Comparison of ENCODE assay signal across 8 cellular contexts in the genomic region with DNA sequence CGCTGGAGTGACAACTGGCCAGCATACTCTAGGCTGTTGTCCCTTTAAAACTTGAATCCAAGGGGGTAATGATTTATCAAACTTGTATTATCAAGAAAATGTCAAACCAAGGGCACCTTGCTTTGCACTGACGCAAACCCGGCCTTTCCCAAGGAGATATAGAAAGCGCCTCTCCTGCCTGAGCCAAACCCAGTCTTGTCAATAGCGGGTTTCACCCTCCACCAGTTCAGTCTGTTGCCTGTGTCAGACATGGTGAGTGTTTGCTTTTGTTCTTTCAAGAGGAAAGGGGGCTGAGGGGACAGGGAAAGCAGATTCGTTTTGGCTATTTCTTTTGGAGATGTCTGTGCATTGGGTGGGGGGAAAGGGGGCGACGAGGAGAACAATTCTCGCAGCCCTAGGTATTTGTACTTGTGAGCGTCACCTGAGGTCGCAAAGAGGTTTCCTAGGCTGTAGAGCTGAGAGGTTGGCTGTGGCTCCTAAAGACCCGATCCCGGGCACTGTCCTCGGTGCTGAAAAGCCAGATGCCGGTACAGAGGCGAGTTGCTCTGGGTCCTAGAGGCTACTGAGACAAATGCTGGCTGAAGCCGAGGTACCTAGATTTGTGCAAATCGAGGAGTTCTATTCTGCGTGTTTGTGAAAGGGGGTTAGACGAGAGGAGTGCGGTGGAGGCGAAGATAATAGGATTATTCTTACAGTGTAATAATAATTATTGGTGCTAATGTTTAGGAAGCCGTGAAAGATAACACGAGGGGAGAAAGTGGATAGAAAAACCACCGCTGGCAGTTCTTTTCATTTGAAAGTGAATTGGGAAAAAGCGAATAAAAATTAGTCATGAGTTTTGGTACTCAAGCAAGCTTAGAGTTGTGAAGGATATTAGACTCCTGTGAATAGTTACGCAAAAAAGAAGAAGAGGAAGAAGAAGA. TPM values are rescaled to one million over a fixed set of nuclear protein-coding genes. Genes with fewer than 3 reads are reported as not detected.
A peak's percentile ranks its signal among the peaks of the same experiment; 100 is the strongest.
DNase-seq lines count a peak whose midpoint lies in the region; ATAC-seq and TF ChIP-seq lines count a peak whose summit lies in the region.

A gene (plus strand): TSS at position 185 of the 923 bp plus-strand sequence. CDS start 65 bp downstream, at position 250.

- 18% methylated on average over 27 of the region's 27 CpGs for WGBS in smooth muscle cell (ENCODE audit: low lambda C conversion rate)

- no peaks in the 10 kb centered on the region for H3K9me3 ChIP-seq in BE2C
- no peaks in the 10 kb centered on the region for H3K9me3 ChIP-seq in smooth muscle cell (replicated peaks; ENCODE audit: low read depth)

- no peak within 1 kb of the TSS for H3K9ac ChIP-seq in smooth muscle cell (ENCODE audit: low read depth)

- TF ChIP-seq POLR2A in NB4 (IDR thresholded peaks at IDR 0.05; ENCODE audit: extremely low read depth, insufficient read length) = no peak

- H3K27ac ChIP-seq in smooth muscle cell (ENCODE audit: low read depth) = no peak within 1 kb of the TSS

- H3K4me3 ChIP-seq in NB4 (ENCODE audit: low read depth, low read length) (no peak within 1 kb of the TSS), BE2C (ENCODE audit: low read depth, low read length) (no peak within 1 kb of the TSS), smooth muscle cell (no peak within 1 kb of the TSS)

- H2AFZ ChIP-seq in smooth muscle cell (ENCODE audit: low read depth) = no peak within 1 kb of the TSS

- peak; percentile 75 for DNase-seq in GM20000 (ENCODE audit: low spot score)
- DNase-seq in NB4 (ENCODE audit: low read depth) = peak; percentile 49
- peak; percentile 88 for DNase-seq in ecto neural progenitor cell (ENCODE audit: low spot score)
- DNase-seq in retina = peak; percentile 74
- no peak for DNase-seq in NCI-H526 (lab: John Stamatoyannopoulos, UW)
- DNase-seq in BE2C = no peak
- no peak for DNase-seq in smooth muscle cell (lab: John Stamatoyannopoulos, UW; ENCODE audit: unreplicated experiment)

- no peak within 1 kb of the TSS for H3K4me2 ChIP-seq in smooth muscle cell

- no peak for ATAC-seq in HG02885 (IDR thresholded peaks at IDR 0.05; ENCODE audit: poor library complexity, unreplicated experiment)

- H3K4me1 ChIP-seq in BE2C = no peaks in the 10 kb centered on the region; the same call in 1 of the 2 replicates
- H3K4me1 ChIP-seq in smooth muscle cell (ENCODE audit: low read depth) = peaks cover 9% of the 10 kb centered on the region

- H3K27me3 ChIP-seq in BE2C (no peaks in the 10 kb centered on the region), smooth muscle cell (ENCODE audit: low read depth) (peaks cover 96% of the 10 kb centered on the region)

- no peaks in the 10 kb centered on the region for H3K79me2 ChIP-seq in smooth muscle cell (ENCODE audit: low read depth)

- H3K36me3 ChIP-seq in BE2C (no peaks in the 10 kb centered on the region), smooth muscle cell (ENCODE audit: low read depth) (no peaks in the 10 kb centered on the region)

- no peak for TF ChIP-seq CTCF in GM20000 (IDR thresholded peaks at IDR 0.05; ENCODE audit: extremely low read depth, missing control alignments)
- no peak for TF ChIP-seq CTCF in NB4 (IDR thresholded peaks at IDR 0.05; ENCODE audit: low read depth, low read length)
- no peak for TF ChIP-seq CTCF in BE2C (IDR thresholded peaks at IDR 0.05; ENCODE audit: low read depth, low read length)
- TF ChIP-seq CTCF in smooth muscle cell (IDR thresholded peaks at IDR 0.05; ENCODE audit: borderline replicate concordance, insufficient read depth, poor library complexity, severe bottlenecking) = no peak

- H4K20me1 ChIP-seq in smooth muscle cell (ENCODE audit: low read depth) = no peaks in the 10 kb centered on the region

- no peaks in the 10 kb centered on the region for H3F3A ChIP-seq in smooth muscle cell (ENCODE audit: low read depth)

RNA-seq across cellular contexts. Expression of the gene that starts here (rescaled TPM):
- 0.23 TPM for polyA plus RNA-seq in BE2C (2012; ENCODE audit: insufficient read depth, insufficient read length, low read depth)
- total RNA-seq in smooth muscle cell = not detected in 2 replicates
- polyA plus RNA-seq in smooth muscle cell = not detected in 2 replicates

Comparison
In these comparisons a context has a peak if more than half of its experiments do, and no peak if none do; other contexts are left out.
1. DNase-seq: peak in GM20000 (single experiment), NB4 (single experiment), ecto neural progenitor cell (single experiment) and retina (single experiment); none in NCI-H526 (0 of 2), BE2C (single experiment) and smooth muscle cell (single experiment).